8 cellular contexts compared by ENCODE assay signal in genomic region chr4:106314960-106315359, GRCh38.
DNase-seq lines count a peak whose midpoint lies in the region; ATAC-seq and TF ChIP-seq lines count a peak whose summit lies in the region.
"Had no signal": no experiment of that assay in that cellular context is flagged by ENCODE, and none has a peak within 500 bp of the region (broad histone marks: within the 10 kb centered on the region; RNA-seq: fewer than 3 reads in every experiment).

No MANE protein-coding gene starts in this region.

- peak overlapping the region; percentile 94 to 100 (median 99) for H3K9ac ChIP-seq in subcutaneous abdominal adipose tissue (ENCODE audit: low read length in 5 of 5)

- H3K27me3 ChIP-seq in HL-60 (ENCODE audit: insufficient read depth, poor library complexity, severe bottlenecking): no peaks in the 10 kb centered on the region
- no peaks in the 10 kb centered on the region for H3K27me3 ChIP-seq in subcutaneous abdominal adipose tissue (ENCODE audit: control insufficient read depth in 5 of 5, insufficient read depth in 4 of 5, low read length in 5 of 5)

- H3K36me3 ChIP-seq in subcutaneous abdominal adipose tissue (ENCODE audit: control insufficient read depth in 5 of 5, insufficient read depth in 5 of 5, low read length in 5 of 5): no peaks in the 10 kb centered on the region

- no peak for DNase-seq in HL-60 (ENCODE audit: low read depth in 1 of 2, low spot score in 1 of 2)
- DNase-seq in SW480 (ENCODE audit: low spot score): peak; percentile 0
- no peak for DNase-seq in C1 segment of cervical spinal cord (lab: John Stamatoyannopoulos, UW)
- DNase-seq in islet precursor cell: no peak
- DNase-seq: naive B cell had no signal

- H3K9me3 ChIP-seq in iPS-18c (ENCODE audit: control insufficient read depth, insufficient read depth, low read length) (no peaks in the 10 kb centered on the region), subcutaneous abdominal adipose tissue (ENCODE audit: control insufficient read depth in 5 of 5, low read length in 5 of 5) (no peaks in the 10 kb centered on the region)

- no peak for ATAC-seq in HG02798 (IDR thresholded peaks at IDR 0.05; ENCODE audit: poor library complexity, unreplicated experiment)

- TF ChIP-seq CTCF in HL-60 (IDR thresholded peaks at IDR 0.05; ENCODE audit: insufficient read depth, low read length): no peak

- peak overlapping the region; percentile 94 for H3K4me3 ChIP-seq in HL-60 (replicated peaks; ENCODE audit: insufficient read depth, low read length)
- peak overlapping the region; percentile 89; the same call in 1 of the 2 replicates for H3K4me3 ChIP-seq in iPS-18c (ENCODE audit: insufficient read depth, low read depth, low read length)
- peak overlapping the region; percentile 82 to 99 (median 98) for H3K4me3 ChIP-seq in subcutaneous abdominal adipose tissue (ENCODE audit: low read depth in 1 of 5, low read length in 5 of 5)

- H3K27ac ChIP-seq in HL-60 (replicated peaks) (peak overlapping the region; percentile 100), subcutaneous abdominal adipose tissue (ENCODE audit: low read depth, low read length) (peak overlapping the region; percentile 99)

- peaks cover 3 to 41% (median 29%) of the 10 kb centered on the region in 5 donors for H3K4me1 ChIP-seq in subcutaneous abdominal adipose tissue (ENCODE audit: control insufficient read depth in 5 of 5, insufficient read depth in 5 of 5, low read length in 5 of 5)
